Comparison of ENCODE assay signal across 16 cellular contexts in genomic region chr17:70029019-70029767, GRCh38. TPM values are rescaled to one million over a fixed set of nuclear protein-coding genes. Genes with fewer than 3 reads are reported as not detected.
DNase-seq lines count a peak whose midpoint lies in the region; ATAC-seq and TF ChIP-seq lines count a peak whose summit lies in the region.
"Had no signal": no experiment of that assay in that cellular context is flagged by ENCODE, and none has a peak within 500 bp of the region (broad histone marks: within the 10 kb centered on the region; RNA-seq: fewer than 3 reads in every experiment).

No MANE protein-coding gene starts in this region.

- no peaks in the 10 kb centered on the region for H4K20me1 ChIP-seq in neural progenitor cell (ENCODE audit: low read depth)

- no peaks in the 10 kb centered on the region for H3K36me3 Mint-ChIP-seq in neural progenitor cell
- H3K36me3 Mint-ChIP-seq: CD4-positive, alpha-beta memory T cell had no signal

- H3K27me3 Mint-ChIP-seq in neural progenitor cell (ENCODE audit: insufficient read depth, low read depth) = peaks cover 2% of the 10 kb centered on the region
- H3K27me3 Mint-ChIP-seq: CD4-positive, alpha-beta memory T cell had no signal

- H3K9me3 ChIP-seq in neural progenitor cell (ENCODE audit: low read depth) (no peaks in the 10 kb centered on the region), upper lobe of right lung (no peaks in the 10 kb centered on the region)
- H3K9me3 ChIP-seq: BE2C had no signal

- no peaks in the 10 kb centered on the region for H3K36me3 ChIP-seq in ACC112 (ENCODE audit: insufficient read depth, low read length)
- no peaks in the 10 kb centered on the region for H3K36me3 ChIP-seq in neural progenitor cell
- H3K36me3 ChIP-seq in upper lobe of right lung = no peaks in the 10 kb centered on the region
- H3K36me3 ChIP-seq: BE2C had no signal

- intact Hi-C loops in left colon (cut with DNase I, micrococcal nuclease) = no loop called here
- intact Hi-C loops in upper lobe of right lung (cut with DNase I) = no loop called here

- no peaks in the 10 kb centered on the region for H3K27me3 ChIP-seq in ACC112 (ENCODE audit: insufficient read depth, low read length)
- no peaks in the 10 kb centered on the region for H3K27me3 ChIP-seq in neural progenitor cell
- no peaks in the 10 kb centered on the region for H3K27me3 ChIP-seq in upper lobe of right lung
- H3K27me3 ChIP-seq: BE2C had no signal

- no peak overlapping the region for H3K27ac Mint-ChIP-seq in neural progenitor cell
- H3K27ac Mint-ChIP-seq: CD4-positive, alpha-beta memory T cell; HFFc6 had no signal

- TF ChIP-seq CTCF in neural progenitor cell (IDR thresholded peaks at IDR 0.05) (no peak), upper lobe of right lung (IDR thresholded peaks at IDR 0.05) (no peak)

- no peak overlapping the region for H3K9ac ChIP-seq in neural progenitor cell

- H3K4me1 ChIP-seq in ACC112 (ENCODE audit: control insufficient read depth, insufficient read depth, low read length, unreplicated experiment) (peaks cover 4% of the 10 kb centered on the region), neural progenitor cell (no peaks in the 10 kb centered on the region), upper lobe of right lung (no peaks in the 10 kb centered on the region)
- H3K4me1 ChIP-seq: BE2C had no signal

- no peaks in the 10 kb centered on the region for H3K9me3 Mint-ChIP-seq in neural progenitor cell
- H3K9me3 Mint-ChIP-seq: HFFc6 had no signal

- no peak overlapping the region for H3K4me3 Mint-ChIP-seq in neural progenitor cell
- H3K4me3 Mint-ChIP-seq: CD4-positive, alpha-beta memory T cell; HFFc6 had no signal

- no peaks in the 10 kb centered on the region for H3F3A ChIP-seq in neural progenitor cell (ENCODE audit: low read depth)

- H2AFZ ChIP-seq in ACC112 (ENCODE audit: low read length, unreplicated experiment) (peak overlapping the region; percentile 12), neural progenitor cell (replicated peaks) (no peak overlapping the region)

- peaks cover 4% of the 10 kb centered on the region for H3K4me1 Mint-ChIP-seq in neural progenitor cell
- H3K4me1 Mint-ChIP-seq: CD4-positive, alpha-beta memory T cell had no signal

- no peaks in the 10 kb centered on the region for H3K79me2 ChIP-seq in ACC112 (ENCODE audit: control insufficient read depth, insufficient read depth, low read length, unreplicated experiment)
- no peaks in the 10 kb centered on the region for H3K79me2 ChIP-seq in neural progenitor cell (ENCODE audit: low read depth)

- DNase-seq in left colon (no peak), neural progenitor cell (ENCODE audit: low spot score) (peak; percentile 5), upper lobe of right lung (no peak), NCI-H2029 treated with DMSO at 0.1 percent for 48 hours (lab: John Stamatoyannopoulos, UW) (no peak), NCI-H1105 (lab: John Stamatoyannopoulos, UW) (no peak)
- DNase-seq: BE2C; CD4-positive, alpha-beta memory T cell; DMS153; DMS79 treated with DMSO at 0.1 percent for 48 hours; EL; HFFc6 had no signal

- H3K27ac ChIP-seq in ACC112 (ENCODE audit: low read depth, low read length) (no peak overlapping the region), neural progenitor cell (no peak overlapping the region), upper lobe of right lung (no peak overlapping the region)
- H3K27ac ChIP-seq: C4-2B, HL-60 had no signal

- no peak overlapping the region for H3K4me2 ChIP-seq in neural progenitor cell

- H3K4me3 ChIP-seq in ACC112 (ENCODE audit: low read depth, low read length) = no peak overlapping the region
- H3K4me3 ChIP-seq in neural progenitor cell = no peak overlapping the region
- H3K4me3 ChIP-seq in upper lobe of right lung = no peak overlapping the region

- peak; percentile 75 for ATAC-seq in left colon
- ATAC-seq in upper lobe of right lung = peak; percentile 13
- no peak for ATAC-seq in GM19452 (IDR thresholded peaks at IDR 0.05; ENCODE audit: unreplicated experiment)

RNA-seq across cellular contexts. Expression of gene KCNJ16, which starts 45.8 kb away (rescaled TPM):
- under 1 TPM; 0.22 to 0.24 TPM for total RNA-seq in left colon
- not detected in 2 replicates for total RNA-seq in neural progenitor cell (ENCODE audit: low replicate concordance)
- total RNA-seq in upper lobe of right lung = 0.35 TPM
- total RNA-seq: CD4-positive, alpha-beta memory T cell; H4; HFFc6 had no signal
